In the genomic region with DNA sequence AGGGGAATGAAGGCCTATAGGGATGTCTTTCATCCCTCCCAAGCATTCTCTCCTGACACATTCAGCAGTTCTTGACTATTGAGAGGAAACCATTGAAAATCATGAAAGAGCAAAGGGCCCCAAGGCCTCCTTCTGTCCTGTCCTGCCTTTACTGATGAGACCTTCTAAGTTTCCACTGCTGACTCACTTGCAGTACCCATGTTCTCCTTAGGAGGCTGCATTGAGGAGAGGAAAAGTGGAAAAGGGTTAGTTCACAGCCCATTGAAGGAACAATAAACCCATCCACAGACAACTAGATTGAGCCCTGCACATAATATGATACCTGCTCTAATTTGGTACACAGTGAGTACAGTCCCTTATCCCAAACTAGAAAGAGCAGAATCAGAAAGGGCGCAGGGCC, we compare ENCODE assay signal across 13 cellular contexts.
A peak's percentile ranks its signal among the peaks of the same experiment; 100 is the strongest.
DNase-seq lines count a peak whose midpoint lies in the region; ATAC-seq and TF ChIP-seq lines count a peak whose summit lies in the region.
"Had no signal": no experiment of that assay in that cellular context is flagged by ENCODE, and none has a peak within 500 bp of the region (broad histone marks: within the 10 kb centered on the region; RNA-seq: fewer than 3 reads in every experiment).

No MANE protein-coding gene starts in this region.

- no peak overlapping the region for H3K4me3 ChIP-seq in endodermal cell (ENCODE audit: low read length)

- no peaks in the 10 kb centered on the region for H3K36me3 ChIP-seq in endodermal cell (ENCODE audit: control insufficient read depth, insufficient read depth, low read length)

- no peaks in the 10 kb centered on the region for H3K4me1 ChIP-seq in endodermal cell (ENCODE audit: control insufficient read depth, insufficient read depth, low read length)

- H3K9ac ChIP-seq in endodermal cell (ENCODE audit: extremely low read depth, low read length, poor library complexity, severe bottlenecking): no peak overlapping the region

- H3K36me3 Mint-ChIP-seq in endodermal cell (ENCODE audit: low read depth) (no peaks in the 10 kb centered on the region), T-helper 17 cell (ENCODE audit: low read depth) (no peaks in the 10 kb centered on the region)
- H3K36me3 Mint-ChIP-seq: activated CD4-positive, alpha-beta memory T cell treated with anti-CD3 and anti-CD28 coated beads for 36 hours; CD4-positive, CD25-positive, alpha-beta regulatory T cell had no signal

- peaks cover 2% of the 10 kb centered on the region for H3K9me3 Mint-ChIP-seq in endodermal cell
- H3K9me3 Mint-ChIP-seq: activated CD4-positive, alpha-beta memory T cell treated with anti-CD3 and anti-CD28 coated beads for 36 hours; activated naive CD4-positive, alpha-beta T cell treated with anti-CD3 and anti-CD28 coated beads, Interleukin-2, amount 50 U/mL, for 24 hours had no signal

- no peak overlapping the region for H3K27ac ChIP-seq in endodermal cell (ENCODE audit: low read depth, low read length)

- H3K27ac Mint-ChIP-seq in endodermal cell (no peak overlapping the region), T-helper 17 cell (no peak overlapping the region)
- H3K27ac Mint-ChIP-seq: activated CD4-positive, alpha-beta memory T cell treated with anti-CD3 and anti-CD28 coated beads for 36 hours; activated naive CD4-positive, alpha-beta T cell treated with anti-CD3 and anti-CD28 coated beads, Interleukin-2, amount 50 U/mL, for 24 hours; CD4-positive, CD25-positive, alpha-beta regulatory T cell had no signal

- 100% methylated on average over 1 of the region's 1 CpG; no CpG with 5 or more reads in 1 of the 2 experiments for WGBS in endodermal cell (ENCODE audit: insufficient coverage in 1 of 2, insufficient read length in 1 of 2), 2 experiments

- TF ChIP-seq CTCF in endodermal cell (conservative IDR thresholded peaks at IDR 0.05): peak; percentile 72

- ATAC-seq in GM18858 (IDR thresholded peaks at IDR 0.05; ENCODE audit: unreplicated experiment): peak; percentile 51
- ATAC-seq in T-helper 17 cell: no peak

- H3K27me3 Mint-ChIP-seq in endodermal cell (ENCODE audit: insufficient read depth): no peaks in the 10 kb centered on the region
- no peaks in the 10 kb centered on the region for H3K27me3 Mint-ChIP-seq in T-helper 17 cell
- H3K27me3 Mint-ChIP-seq: activated CD4-positive, alpha-beta memory T cell treated with anti-CD3 and anti-CD28 coated beads for 36 hours; activated naive CD4-positive, alpha-beta T cell treated with anti-CD3 and anti-CD28 coated beads, Interleukin-2, amount 50 U/mL, for 24 hours; CD4-positive, CD25-positive, alpha-beta regulatory T cell had no signal

- no peaks in the 10 kb centered on the region for H3K27me3 ChIP-seq in endodermal cell (ENCODE audit: control insufficient read depth, insufficient read depth, low read length, poor library complexity, severe bottlenecking)

- H3K4me3 Mint-ChIP-seq in endodermal cell (no peak overlapping the region), T-helper 17 cell (no peak overlapping the region)
- H3K4me3 Mint-ChIP-seq: activated CD4-positive, alpha-beta memory T cell treated with anti-CD3 and anti-CD28 coated beads for 36 hours; activated naive CD4-positive, alpha-beta T cell treated with anti-CD3 and anti-CD28 coated beads, Interleukin-2, amount 50 U/mL, for 24 hours; CD4-positive, CD25-positive, alpha-beta regulatory T cell had no signal

- no peaks in the 10 kb centered on the region for H3K4me1 Mint-ChIP-seq in endodermal cell
- peaks cover 9% of the 10 kb centered on the region for H3K4me1 Mint-ChIP-seq in T-helper 17 cell

- no peaks in the 10 kb centered on the region for H3K9me3 ChIP-seq in endodermal cell (ENCODE audit: control insufficient read depth, low read length)
- H3K9me3 ChIP-seq in T-helper 17 cell (ENCODE audit: control insufficient read depth, low read length, poor library complexity, severe bottlenecking): peaks cover 3% of the 10 kb centered on the region

- peak; percentile 52 for DNase-seq in COLO668 (lab: John Stamatoyannopoulos, UW; ENCODE audit: unreplicated experiment)
- peak; percentile 69 for DNase-seq in NCI-H2196 treated with DMSO at 0.1 percent for 48 hours (lab: John Stamatoyannopoulos, UW; ENCODE audit: unreplicated experiment)
- DNase-seq in endodermal cell: peak; percentile 59
- DNase-seq in SHP77 treated with DMSO at 0.1 percent for 48 hours (lab: John Stamatoyannopoulos, UW): no peak
- no peak for DNase-seq in activated T-cell treated with anti-CD3 and anti-CD28 coated beads for 4 hours
- DNase-seq in UCSD-AML1 (lab: John Stamatoyannopoulos, UW; ENCODE audit: unreplicated experiment): no peak
- no peak for DNase-seq in T-helper 17 cell
- DNase-seq: activated CD4-positive, alpha-beta memory T cell treated with anti-CD3 and anti-CD28 coated beads for 36 hours; CD4-positive, CD25-positive, alpha-beta regulatory T cell; effector memory CD4-positive, alpha-beta T cell; NCI-H524 treated with DMSO at 0.1 percent for 48 hours had no signal

Comparison
In these comparisons a context has a peak if more than half of its experiments do, and no peak if none do; other contexts are left out.
1. DNase-seq: peak in COLO668 (single experiment), NCI-H2196 treated with DMSO at 0.1 percent for 48 hours (single experiment) and endodermal cell (single experiment); none in SHP77 treated with DMSO at 0.1 percent for 48 hours (single experiment), activated T-cell treated with anti-CD3 and anti-CD28 coated beads for 4 hours (single experiment), UCSD-AML1 (single experiment) and T-helper 17 cell (0 of 3).